Comparison of ENCODE assay signal across 13 cellular contexts in the genomic region with DNA sequence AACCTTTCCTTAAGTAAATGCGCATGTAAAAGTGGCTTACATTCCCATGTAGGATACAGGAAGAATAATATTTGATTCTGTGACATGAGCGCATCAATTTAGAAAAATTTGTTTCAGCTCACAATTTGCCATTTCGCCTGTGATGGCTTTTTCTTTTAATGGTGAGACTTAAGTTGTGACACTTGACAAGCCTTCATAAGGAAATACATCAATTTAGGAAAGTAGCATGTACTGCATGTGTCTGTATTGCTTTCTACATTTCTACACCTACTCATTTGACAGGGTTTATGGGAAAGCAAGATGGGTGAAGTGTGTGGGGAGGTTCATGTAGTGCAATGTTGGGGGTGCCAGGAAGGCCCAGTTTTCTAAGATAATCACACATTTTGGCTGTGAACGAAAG. TPM values are rescaled to one million over a fixed set of nuclear protein-coding genes. Genes with fewer than 3 reads are reported as not detected.
DNase-seq lines count a peak whose midpoint lies in the region; ATAC-seq and TF ChIP-seq lines count a peak whose summit lies in the region.
"Had no signal": no experiment of that assay in that cellular context is flagged by ENCODE, and none has a peak within 500 bp of the region (broad histone marks: within the 10 kb centered on the region; RNA-seq: fewer than 3 reads in every experiment).

No MANE protein-coding gene starts in this region.

- H3K9me3 Mint-ChIP-seq in activated T-cell treated with anti-CD3 and anti-CD28 coated beads, Interleukin-2, amount 50 U/mL, for 72 hours: no peaks in the 10 kb centered on the region
- no peaks in the 10 kb centered on the region for H3K9me3 Mint-ChIP-seq in activated T-cell treated with anti-CD3 and anti-CD28 coated beads, Interleukin-2, amount 50 U/mL, for 4 hours

- no peak for ATAC-seq in activated T-cell treated with anti-CD3 and anti-CD28 coated beads, Interleukin-2, amount 50 U/mL, for 72 hours (replicated peaks in 1 of 2)
- no peak for ATAC-seq in activated T-cell treated with anti-CD3 and anti-CD28 coated beads, Interleukin-2, amount 50 U/mL, for 4 hours
- ATAC-seq in HG02610 (IDR thresholded peaks at IDR 0.05; ENCODE audit: unreplicated experiment): no peak
- ATAC-seq in HG03457 (IDR thresholded peaks at IDR 0.05; ENCODE audit: unreplicated experiment): no peak
- ATAC-seq: HCT116 had no signal

- no peak overlapping the region for H3K4me2 ChIP-seq in neural cell (ENCODE audit: low read length)
- H3K4me2 ChIP-seq: BLaER1 treated with 17β-estradiol and CSF1 and Interleukin-3, amounts not matched to agents 10 nM and 100 nM had no signal

- H3K4me3 ChIP-seq in esophagus muscularis mucosa: no peak overlapping the region
- no peak overlapping the region for H3K4me3 ChIP-seq in neural cell (ENCODE audit: low read length)
- H3K4me3 ChIP-seq: BLaER1 treated with 17β-estradiol and CSF1 and Interleukin-3, amounts not matched to agents 10 nM and 100 nM had no signal

- no peaks in the 10 kb centered on the region for H3K36me3 Mint-ChIP-seq in activated T-cell treated with anti-CD3 and anti-CD28 coated beads, Interleukin-2, amount 50 U/mL, for 72 hours (ENCODE audit: insufficient read depth in 2 of 2)
- H3K36me3 Mint-ChIP-seq in activated T-cell treated with anti-CD3 and anti-CD28 coated beads, Interleukin-2, amount 50 U/mL, for 4 hours (ENCODE audit: insufficient read depth): no peaks in the 10 kb centered on the region
- H3K36me3 Mint-ChIP-seq: CD4-positive, CD25-positive, alpha-beta regulatory T cell had no signal

- no peaks in the 10 kb centered on the region for H3K27me3 ChIP-seq in esophagus muscularis mucosa
- H3K27me3 ChIP-seq in neural cell (ENCODE audit: insufficient read depth, low read depth, low read length): no peaks in the 10 kb centered on the region
- H3K27me3 ChIP-seq: BLaER1 treated with 17β-estradiol and CSF1 and Interleukin-3, amounts not matched to agents 10 nM and 100 nM had no signal

- H3K27me3 Mint-ChIP-seq in activated T-cell treated with anti-CD3 and anti-CD28 coated beads, Interleukin-2, amount 50 U/mL, for 72 hours (ENCODE audit: low read depth): peaks cover 6% of the 10 kb centered on the region
- peaks cover 5% of the 10 kb centered on the region for H3K27me3 Mint-ChIP-seq in activated T-cell treated with anti-CD3 and anti-CD28 coated beads, Interleukin-2, amount 50 U/mL, for 4 hours (ENCODE audit: low read depth)

- no peak overlapping the region for H3K9ac ChIP-seq in neural cell (ENCODE audit: low read length)
- H3K9ac ChIP-seq: BLaER1 treated with 17β-estradiol and CSF1 and Interleukin-3, amounts not matched to agents 10 nM and 100 nM had no signal

- H3K9me2 ChIP-seq in neural cell (ENCODE audit: insufficient read depth, low read length): no peaks in the 10 kb centered on the region

- H3K4me1 Mint-ChIP-seq in activated T-cell treated with anti-CD3 and anti-CD28 coated beads, Interleukin-2, amount 50 U/mL, for 72 hours (ENCODE audit: low read depth): peaks cover 18% of the 10 kb centered on the region
- H3K4me1 Mint-ChIP-seq in activated T-cell treated with anti-CD3 and anti-CD28 coated beads, Interleukin-2, amount 50 U/mL, for 4 hours (ENCODE audit: low read depth): no peaks in the 10 kb centered on the region
- H3K4me1 Mint-ChIP-seq: CD4-positive, CD25-positive, alpha-beta regulatory T cell had no signal

- peaks cover 0 to 8% (median 3%) of the 10 kb centered on the region in 4 donors for H3K4me1 ChIP-seq in esophagus muscularis mucosa

- TF ChIP-seq POLR2A in esophagus muscularis mucosa (IDR thresholded peaks at IDR 0.05; ENCODE audit: low read depth): no peak

- TF ChIP-seq CTCF in esophagus muscularis mucosa (IDR thresholded peaks at IDR 0.05) (no peak), neural cell (IDR thresholded peaks at IDR 0.05; ENCODE audit: poor library complexity, severe bottlenecking) (no peak)

- H4K20me1 ChIP-seq in neural cell (ENCODE audit: insufficient read depth): no peaks in the 10 kb centered on the region
- H4K20me1 ChIP-seq: BLaER1 treated with 17β-estradiol and CSF1 and Interleukin-3, amounts not matched to agents 10 nM and 100 nM had no signal

- no peak overlapping the region for H3K4me3 Mint-ChIP-seq in activated T-cell treated with anti-CD3 and anti-CD28 coated beads, Interleukin-2, amount 50 U/mL, for 72 hours
- H3K4me3 Mint-ChIP-seq in activated T-cell treated with anti-CD3 and anti-CD28 coated beads, Interleukin-2, amount 50 U/mL, for 4 hours: no peak overlapping the region
- H3K4me3 Mint-ChIP-seq: CD4-positive, CD25-positive, alpha-beta regulatory T cell had no signal

- WGBS in esophagus muscularis mucosa: 98% methylated on average over 4 of the region's 4 CpGs

- no peak for DNase-seq in activated T-cell treated with anti-CD3 and anti-CD28 coated beads, Interleukin-2, amount 50 U/mL, for 72 hours
- DNase-seq in activated T-cell treated with anti-CD3 and anti-CD28 coated beads, Interleukin-2, amount 50 U/mL, for 4 hours: no peak
- DNase-seq in esophagus muscularis mucosa (ENCODE audit: extremely low spot score) (peak; percentile 17), D341Med (ENCODE audit: low spot score) (no peak)
- DNase-seq: CD4-positive, CD25-positive, alpha-beta regulatory T cell; DMS 273 treated with DMSO at 0.1 percent for 48 hours had no signal

- H3K27ac Mint-ChIP-seq in activated T-cell treated with anti-CD3 and anti-CD28 coated beads, Interleukin-2, amount 50 U/mL, for 72 hours: peak overlapping the region; percentile 18
- H3K27ac Mint-ChIP-seq: CD4-positive, CD25-positive, alpha-beta regulatory T cell had no signal

- H3K27ac ChIP-seq in esophagus muscularis mucosa (replicated peaks in 1 of 4) (no peak overlapping the region), neural cell (ENCODE audit: low read length) (peak overlapping the region; percentile 29)
- H3K27ac ChIP-seq: 22Rv1; BLaER1 treated with 17β-estradiol and CSF1 and Interleukin-3, amounts not matched to agents 10 nM and 100 nM had no signal

- H3K9me3 ChIP-seq in esophagus muscularis mucosa (no peaks in the 10 kb centered on the region), neural cell (ENCODE audit: low read length) (no peaks in the 10 kb centered on the region)
- H3K9me3 ChIP-seq: BLaER1 treated with 17β-estradiol and CSF1 and Interleukin-3, amounts not matched to agents 10 nM and 100 nM had no signal

- no peaks in the 10 kb centered on the region for H3K36me3 ChIP-seq in esophagus muscularis mucosa
- H3K36me3 ChIP-seq in neural cell (ENCODE audit: insufficient read depth, low read length): no peaks in the 10 kb centered on the region
- H3K36me3 ChIP-seq: BLaER1 treated with 17β-estradiol and CSF1 and Interleukin-3, amounts not matched to agents 10 nM and 100 nM had no signal

- no peak overlapping the region for H2AFZ ChIP-seq in neural cell (ENCODE audit: low read depth, low read length)

- H3F3A ChIP-seq in neural cell (ENCODE audit: insufficient read depth, low read length, poor library complexity, severe bottlenecking): no peaks in the 10 kb centered on the region

- TF ChIP-seq EP300 in esophagus muscularis mucosa (IDR thresholded peaks at IDR 0.05) (no peak), neural cell (conservative IDR thresholded peaks at IDR 0.05; ENCODE audit: poor library complexity, severe bottlenecking) (peak; percentile 84)

- intact Hi-C loops in esophagus muscularis mucosa (cut with DNase I): no loop called here

- H3K79me2 ChIP-seq in neural cell (replicated peaks; ENCODE audit: insufficient read depth, low read length): no peaks in the 10 kb centered on the region

- TF ChIP-seq RAD21 in neural cell (conservative IDR thresholded peaks at IDR 0.05): no peak

TF ChIP-seq in neural cell, 6 proteins besides CTCF, POLR2A, EP300 and RAD21:
- TF ChIP-seq MXI1 (conservative IDR thresholded peaks at IDR 0.05; ENCODE audit: poor library complexity, severe bottlenecking) (no peak), POLR2AphosphoS5 (IDR thresholded peaks at IDR 0.05) (peak; percentile 68)
- TF ChIP-seq, protein P1, sequence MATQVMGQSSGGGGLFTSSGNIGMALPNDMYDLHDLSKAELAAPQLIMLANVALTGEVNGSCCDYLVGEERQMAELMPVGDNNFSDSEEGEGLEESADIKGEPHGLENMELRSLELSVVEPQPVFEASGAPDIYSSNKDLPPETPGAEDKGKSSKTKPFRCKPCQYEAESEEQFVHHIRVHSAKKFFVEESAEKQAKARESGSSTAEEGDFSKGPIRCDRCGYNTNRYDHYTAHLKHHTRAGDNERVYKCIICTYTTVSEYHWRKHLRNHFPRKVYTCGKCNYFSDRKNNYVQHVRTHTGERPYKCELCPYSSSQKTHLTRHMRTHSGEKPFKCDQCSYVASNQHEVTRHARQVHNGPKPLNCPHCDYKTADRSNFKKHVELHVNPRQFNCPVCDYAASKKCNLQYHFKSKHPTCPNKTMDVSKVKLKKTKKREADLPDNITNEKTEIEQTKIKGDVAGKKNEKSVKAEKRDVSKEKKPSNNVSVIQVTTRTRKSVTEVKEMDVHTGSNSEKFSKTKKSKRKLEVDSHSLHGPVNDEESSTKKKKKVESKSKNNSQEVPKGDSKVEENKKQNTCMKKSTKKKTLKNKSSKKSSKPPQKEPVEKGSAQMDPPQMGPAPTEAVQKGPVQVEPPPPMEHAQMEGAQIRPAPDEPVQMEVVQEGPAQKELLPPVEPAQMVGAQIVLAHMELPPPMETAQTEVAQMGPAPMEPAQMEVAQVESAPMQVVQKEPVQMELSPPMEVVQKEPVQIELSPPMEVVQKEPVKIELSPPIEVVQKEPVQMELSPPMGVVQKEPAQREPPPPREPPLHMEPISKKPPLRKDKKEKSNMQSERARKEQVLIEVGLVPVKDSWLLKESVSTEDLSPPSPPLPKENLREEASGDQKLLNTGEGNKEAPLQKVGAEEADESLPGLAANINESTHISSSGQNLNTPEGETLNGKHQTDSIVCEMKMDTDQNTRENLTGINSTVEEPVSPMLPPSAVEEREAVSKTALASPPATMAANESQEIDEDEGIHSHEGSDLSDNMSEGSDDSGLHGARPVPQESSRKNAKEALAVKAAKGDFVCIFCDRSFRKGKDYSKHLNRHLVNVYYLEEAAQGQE (IDR thresholded peaks at IDR 0.05; ENCODE audit: borderline replicate concordance): peak; percentile 57

RNA-seq across cellular contexts. Expression of gene SCEL, which starts 12.1 kb away (rescaled TPM):
- not detected for total RNA-seq in activated T-cell treated with anti-CD3 and anti-CD28 coated beads, Interleukin-2, amount 50 U/mL, for 72 hours
- not detected for total RNA-seq in activated T-cell treated with anti-CD3 and anti-CD28 coated beads, Interleukin-2, amount 50 U/mL, for 4 hours
- total RNA-seq in esophagus muscularis mucosa: 1 to 10 TPM in 1 of 4 donors, under 1 TPM in 2, not detected in 1; 0.13 to 1.7 (median 0.29) TPM
- polyA plus RNA-seq in neural cell: 0.24 TPM in 1 of 2 replicates, not detected in the other
- not detected in 2 replicates for polyA minus RNA-seq in neural cell
- total RNA-seq: CD4-positive, CD25-positive, alpha-beta regulatory T cell; H4 had no signal
- polyA plus RNA-seq: CD4-positive, CD25-positive, alpha-beta regulatory T cell had no signal
